In the genomic region with DNA sequence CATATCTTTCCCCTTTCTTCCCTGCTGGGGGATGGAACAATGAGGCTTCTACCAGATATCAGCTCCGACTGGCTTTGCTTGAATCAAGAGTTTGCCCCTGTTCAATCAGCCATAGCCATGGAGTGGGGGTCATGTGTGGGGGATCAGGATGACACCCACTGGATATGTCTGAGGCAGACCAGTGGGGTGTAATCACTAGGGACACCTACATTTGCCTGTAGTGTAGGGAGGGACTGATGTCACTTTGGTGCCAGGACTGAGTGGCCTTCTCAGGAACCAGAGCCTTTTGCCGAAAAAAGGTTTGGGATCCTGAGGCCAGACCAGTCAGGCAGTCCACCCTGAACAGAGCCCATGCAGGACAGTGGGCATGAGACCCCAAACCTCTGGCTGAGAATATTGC, we compare ENCODE assay signal across 8 cellular contexts.
DNase-seq lines count a peak whose midpoint lies in the region; ATAC-seq and TF ChIP-seq lines count a peak whose summit lies in the region.

No MANE protein-coding gene starts in this region.

- H3K9ac ChIP-seq in SK-N-MC (ENCODE audit: insufficient read length) (peak overlapping the region; percentile 90), rectal smooth muscle tissue (ENCODE audit: low read length) (peak overlapping the region; percentile 86)

- H3K4me3 ChIP-seq in GM12875 (ENCODE audit: low read depth, low read length): peak overlapping the region; percentile 71
- H3K4me3 ChIP-seq in SK-N-MC: peak overlapping the region; percentile 88
- peak overlapping the region; percentile 78 for H3K4me3 ChIP-seq in fibroblast of pulmonary artery (replicated peaks; ENCODE audit: low read depth, low read length)
- peak overlapping the region; percentile 100 for H3K4me3 ChIP-seq in rectal smooth muscle tissue (ENCODE audit: low read length)

- no peak for ATAC-seq in HG02571 (IDR thresholded peaks at IDR 0.05; ENCODE audit: unreplicated experiment)

- peaks cover 18% of the 10 kb centered on the region for H3K36me3 ChIP-seq in SK-N-MC (ENCODE audit: insufficient read depth, low read length)
- peaks cover 9% of the 10 kb centered on the region for H3K36me3 ChIP-seq in rectal smooth muscle tissue (ENCODE audit: control insufficient read depth, insufficient read depth, low read length)

- H3K4me1 ChIP-seq in rectal smooth muscle tissue (ENCODE audit: control insufficient read depth, insufficient read depth, low read length): peaks cover 3% of the 10 kb centered on the region

- no peaks in the 10 kb centered on the region for H3K9me3 ChIP-seq in SK-N-MC (ENCODE audit: low read depth, low read length)

- DNase-seq in SK-N-MC (ENCODE audit: low read depth, low spot score): no peak
- DNase-seq in fibroblast of pulmonary artery (ENCODE audit: low read depth): no peak
- DNase-seq in activated effector memory CD4-positive, alpha-beta T cell treated with Interleukin-2 at 50 U/mL for 16 hours: no peak
- DNase-seq in OCI-M1 (lab: John Stamatoyannopoulos, UW): no peak
- no peak for DNase-seq in NCI-H2081 (lab: John Stamatoyannopoulos, UW)

- H3K27ac ChIP-seq in SK-N-MC: no peak overlapping the region
- no peak overlapping the region for H3K27ac ChIP-seq in rectal smooth muscle tissue (ENCODE audit: low read depth, low read length)

- H3K27me3 ChIP-seq in rectal smooth muscle tissue (ENCODE audit: control insufficient read depth, insufficient read depth, low read length): no peaks in the 10 kb centered on the region

- TF ChIP-seq CTCF in GM12875 (IDR thresholded peaks at IDR 0.05; ENCODE audit: borderline replicate concordance, insufficient read depth, low read depth, low read length): no peak
- TF ChIP-seq CTCF in fibroblast of pulmonary artery (IDR thresholded peaks at IDR 0.05; ENCODE audit: low read length, missing control alignments): no peak
